11 cellular contexts compared by ENCODE assay signal in genomic region chr6:33839399-33840063, GRCh38. TPM values are rescaled to one million over a fixed set of nuclear protein-coding genes. Genes with fewer than 3 reads are reported as not detected.
DNase-seq lines count a peak whose midpoint lies in the region; ATAC-seq and TF ChIP-seq lines count a peak whose summit lies in the region.
"Had no signal": no experiment of that assay in that cellular context is flagged by ENCODE, and none has a peak within 500 bp of the region (broad histone marks: within the 10 kb centered on the region; RNA-seq: fewer than 3 reads in every experiment).

No MANE protein-coding gene starts in this region.

- H3K9ac ChIP-seq in neural progenitor cell = no peak overlapping the region

- no peak overlapping the region for H3K27ac ChIP-seq in neural progenitor cell

- no peak overlapping the region for H3K4me3 ChIP-seq in neural progenitor cell

- H3K4me1 ChIP-seq in neural progenitor cell = peaks cover 7% of the 10 kb centered on the region

- H4K20me1 ChIP-seq in neural progenitor cell (ENCODE audit: low read depth) = no peaks in the 10 kb centered on the region

- no peaks in the 10 kb centered on the region for H3K9me3 Mint-ChIP-seq in neural progenitor cell

- H3K4me1 Mint-ChIP-seq in neural progenitor cell = peaks cover 53% of the 10 kb centered on the region

- no peaks in the 10 kb centered on the region for H3F3A ChIP-seq in neural progenitor cell (ENCODE audit: low read depth)

- H3K4me3 Mint-ChIP-seq in neural progenitor cell = no peak overlapping the region

- H2AFZ ChIP-seq in neural progenitor cell (replicated peaks) = peak overlapping the region; percentile 62

- H3K4me2 ChIP-seq in neural progenitor cell = no peak overlapping the region

- no peak for TF ChIP-seq CTCF in neural progenitor cell (IDR thresholded peaks at IDR 0.05)

- H3K27me3 Mint-ChIP-seq in neural progenitor cell (ENCODE audit: insufficient read depth, low read depth) = peaks cover 15% of the 10 kb centered on the region

- H3K79me2 ChIP-seq in neural progenitor cell (ENCODE audit: low read depth) = no peaks in the 10 kb centered on the region

- no peaks in the 10 kb centered on the region for H3K36me3 ChIP-seq in neural progenitor cell

- peak overlapping the region; percentile 47 for H3K27ac Mint-ChIP-seq in neural progenitor cell

- no peaks in the 10 kb centered on the region for H3K27me3 ChIP-seq in neural progenitor cell

- ATAC-seq in GM18873 (IDR thresholded peaks at IDR 0.05; ENCODE audit: low FRiP score, unreplicated experiment) (no peak), HG03521 (IDR thresholded peaks at IDR 0.05; ENCODE audit: unreplicated experiment) (no peak)

- no peaks in the 10 kb centered on the region for H3K36me3 Mint-ChIP-seq in neural progenitor cell
- H3K36me3 Mint-ChIP-seq: naive thymus-derived CD4-positive, alpha-beta T cell had no signal

- no peaks in the 10 kb centered on the region for H3K9me3 ChIP-seq in neural progenitor cell (ENCODE audit: low read depth)

- DNase-seq in DMS53 (lab: John Stamatoyannopoulos, UW) (peak; percentile 69), DMS53 treated with DMSO at 0.1 percent for 48 hours (lab: John Stamatoyannopoulos, UW; ENCODE audit: unreplicated experiment) (no peak), M059J (ENCODE audit: low read depth) (peak; percentile 41), amniotic epithelial cell (ENCODE audit: low read depth) (peak; percentile 3), neural progenitor cell (ENCODE audit: low spot score) (no peak), NCI-H2081 (lab: John Stamatoyannopoulos, UW) (no peak)
- DNase-seq: activated T-cell treated with anti-CD3 and anti-CD28 coated beads, Interleukin-2, amount 50 U/mL, for 1 hour; NCI-H1092 had no signal

RNA-seq across cellular contexts. Expression of gene MLN, which starts 35.7 kb away (rescaled TPM):
- not detected in 2 replicates for total RNA-seq in M059J (2014; rRNA removed; shearing (Covaris generic))
- total RNA-seq in neural progenitor cell (ENCODE audit: low replicate concordance) = not detected in 2 replicates
- total RNA-seq: naive thymus-derived CD4-positive, alpha-beta T cell had no signal

RNA-seq across cellular contexts. Expression of gene LEMD2, which starts 50.6 kb away (rescaled TPM):
- 48.2 and 69.2 TPM in 2 replicates for total RNA-seq in M059J (2014; rRNA removed; shearing (Covaris generic))
- total RNA-seq in neural progenitor cell (ENCODE audit: low replicate concordance) = 31.8 and 53.4 TPM in 2 replicates

Comparison
In these comparisons a context has a peak if more than half of its experiments do, and no peak if none do; other contexts are left out.
1. DNase-seq: peak in DMS53 (single experiment), M059J (single experiment) and amniotic epithelial cell (single experiment); none in DMS53 treated with DMSO at 0.1 percent for 48 hours (single experiment), neural progenitor cell (single experiment) and NCI-H2081 (0 of 2).